Comparison of ENCODE assay signal across 7 cellular contexts in genomic region chr11:14904745-14905103, GRCh38. TPM values are rescaled to one million over a fixed set of nuclear protein-coding genes. Genes with fewer than 3 reads are reported as not detected.
DNase-seq lines count a peak whose midpoint lies in the region; ATAC-seq, FAIRE-seq and TF ChIP-seq lines count a peak whose summit lies in the region.

No MANE protein-coding gene starts in this region.

- H3K4me3 Mint-ChIP-seq in activated B cell treated with CpG ODN at 0.5 μM for 24 hours = peak overlapping the region; percentile 85

- TF ChIP-seq CTCF in activated B cell treated with CpG ODN at 0.5 μM for 24 hours (IDR thresholded peaks at IDR 0.05) = no peak
- TF ChIP-seq CTCF in cardiac fibroblast (IDR thresholded peaks at IDR 0.05; ENCODE audit: low read depth, low read length) = peak; percentile 76
- TF ChIP-seq CTCF in keratinocyte (optimal IDR thresholded peaks at IDR 0.05 in 1 of 3, IDR thresholded peaks at IDR 0.05 in 1 of 3, conservative IDR thresholded peaks at IDR 0.05 in 1 of 3; ENCODE audit: extremely low read depth in 1 of 3, insufficient read depth in 2 of 3, low read length in 3 of 3) = peak in 2 of 3 experiments; percentile 68 to 77

- peaks cover 12% of the 10 kb centered on the region for H3K27me3 ChIP-seq in keratinocyte (ENCODE audit: control insufficient read depth, extremely low read depth, insufficient read depth, low read length)

- no peaks in the 10 kb centered on the region for H3K27me3 Mint-ChIP-seq in activated B cell treated with CpG ODN at 0.5 μM for 24 hours

- POLR2A ChIA-PET in activated B cell treated with CpG ODN at 0.5 μM for 24 hours (lab: Charles Lee) = interaction anchor here (0.8 to 5.2 kb wide), 3 partner anchors 10 to 15 kb away, joined by 3 to 58 read pairs (median 5); partner anchors contain the start of gene CYP2R1

- peak overlapping the region; percentile 59 for H3K27ac Mint-ChIP-seq in activated B cell treated with CpG ODN at 0.5 μM for 24 hours

- intact Hi-C loops in activated B cell treated with CpG ODN at 0.5 μM for 24 hours (cut with micrococcal nuclease) = loop anchor here (1.0 to 5.0 kb wide), 8 partner anchors 13 to 1834 kb away; partner anchors contain the start of genes C11orf58, FAR1 and PSMA1

- H3K9me1 ChIP-seq in keratinocyte (ENCODE audit: control insufficient read depth, extremely low read depth, insufficient read depth, low read length) = no peaks in the 10 kb centered on the region

- dilution Hi-C loops in keratinocyte (cut with MboI; ENCODE audit: extremely low pct_ligation_motif_present, low sequenced_read_pairs) = no loop called here

- H3K4me2 ChIP-seq in keratinocyte (ENCODE audit: control insufficient read depth, extremely low read depth, insufficient read depth, low read depth, low read length) = no peak overlapping the region

- CTCF ChIA-PET in activated B cell treated with CpG ODN at 0.5 μM for 24 hours (lab: Charles Lee) = interaction anchor here (0.7 to 8.4 kb wide), 6 partner anchors 10 to 371 kb away, joined by 4 to 202 read pairs (median 18); partner anchors contain the start of gene CYP2R1

- no peaks in the 10 kb centered on the region for H3K9me3 Mint-ChIP-seq in activated B cell treated with CpG ODN at 0.5 μM for 24 hours

- FAIRE-seq in keratinocyte (lab: Jason Lieb, UNC) = no peak

- peaks cover 3% of the 10 kb centered on the region for H3K4me1 ChIP-seq in keratinocyte (ENCODE audit: control insufficient read depth, extremely low read depth, insufficient read depth, low read length)

- no peak overlapping the region for H2AFZ ChIP-seq in keratinocyte (ENCODE audit: control insufficient read depth, low read length)

- H3K36me3 ChIP-seq in keratinocyte (ENCODE audit: control insufficient read depth in 2 of 2, extremely low read depth in 1 of 2, insufficient read depth in 2 of 2, low read length in 2 of 2) = no peaks in the 10 kb centered on the region

- H3K9ac ChIP-seq in keratinocyte (ENCODE audit: control insufficient read depth, extremely low read depth, insufficient read depth, low read length) = no peak overlapping the region

- no peaks in the 10 kb centered on the region for H3K79me2 ChIP-seq in keratinocyte (ENCODE audit: control insufficient read depth, insufficient read depth, low read length)

- DNase-seq in activated B cell treated with CpG ODN at 0.5 μM for 24 hours = peak; percentile 73
- DNase-seq in cardiac fibroblast (ENCODE audit: low read depth in 2 of 2) = peak; percentile 65 to 76
- no peak for DNase-seq in keratinocyte (ENCODE audit: low read depth, low spot score)
- DNase-seq in stimulated activated CD4-positive, alpha-beta T cell treated with anti-CD3 and anti-CD28 coated beads, Interleukin-15, amount 100 ng/mL, for 24 hours = peak; percentile 88
- no peak for DNase-seq in DMS 273 (lab: John Stamatoyannopoulos, UW; ENCODE audit: unreplicated experiment)

- H3K4me1 Mint-ChIP-seq in activated B cell treated with CpG ODN at 0.5 μM for 24 hours = peaks cover 45% of the 10 kb centered on the region

- no peaks in the 10 kb centered on the region for H4K20me1 ChIP-seq in keratinocyte (ENCODE audit: control insufficient read depth, extremely low read depth, insufficient read depth, low read length)

- H3K36me3 Mint-ChIP-seq in activated B cell treated with CpG ODN at 0.5 μM for 24 hours (ENCODE audit: low read depth) = peaks cover 2% of the 10 kb centered on the region

- H3K27ac ChIP-seq in keratinocyte (ENCODE audit: control insufficient read depth, insufficient read depth, low read length) = no peak overlapping the region

- ATAC-seq in GM19025 (IDR thresholded peaks at IDR 0.05; ENCODE audit: low read depth, unreplicated experiment) (peak; percentile 37), HG03432 (IDR thresholded peaks at IDR 0.05; ENCODE audit: unreplicated experiment) (peak; percentile 61), activated B cell treated with CpG ODN at 0.5 μM for 24 hours (ENCODE audit: low read depth) (peak; percentile 22)

- no peaks in the 10 kb centered on the region for H3K9me3 ChIP-seq in keratinocyte (ENCODE audit: control insufficient read depth, low read depth, low read length)

- H3K4me3 ChIP-seq in cardiac fibroblast (replicated peaks in 1 of 2; ENCODE audit: low read depth in 2 of 2, low read length in 2 of 2) (peak overlapping the region; percentile 51 to 58), keratinocyte (ENCODE audit: control insufficient read depth in 2 of 3, extremely low read depth in 1 of 3, insufficient read depth in 2 of 3, low read depth in 1 of 3, low read length in 3 of 3) (no peak overlapping the region)

RNA-seq across cellular contexts. Expression of gene CYP2R1, which starts 12.7 kb away (rescaled TPM):
- total RNA-seq in activated B cell treated with CpG ODN at 0.5 μM for 24 hours = 20.1 and 22.0 TPM in 2 replicates
- polyA plus RNA-seq in keratinocyte = 6.5 to 15.5 TPM (median 14.4 TPM) in 3 replicates
- 8.6 TPM for polyA plus RNA-seq in keratinocyte (2011; ENCODE audit: low read depth)
- polyA plus RNA-seq in keratinocyte (2011; cell fraction: cytosol; rRNA removed) = 5.7 and 13.2 TPM in 2 replicates
- 28.1 and 28.5 TPM in 2 replicates for polyA plus RNA-seq in keratinocyte (2011; cell fraction: nucleus; rRNA removed)
- polyA plus RNA-seq in keratinocyte (2012; ENCODE audit: low replicate concordance) = 12.6 and 34.1 TPM in 2 replicates
- polyA minus RNA-seq in keratinocyte = 0.62 to 12.6 TPM (median 7.1 TPM) in 3 replicates
- 3.8 TPM for polyA minus RNA-seq in keratinocyte (2011; cell fraction: cytosol; rRNA and poly(A)+ RNA removed)
- 5.0 and 8.5 TPM in 2 replicates for polyA minus RNA-seq in keratinocyte (2011; cell fraction: nucleus; rRNA and poly(A)+ RNA removed)

Comparison
In these comparisons a context has a peak if more than half of its experiments do, and no peak if none do; other contexts are left out.
1. DNase-seq: peak in activated B cell treated with CpG ODN at 0.5 μM for 24 hours (single experiment), cardiac fibroblast (2 of 2) and stimulated activated CD4-positive, alpha-beta T cell treated with anti-CD3 and anti-CD28 coated beads, Interleukin-15, amount 100 ng/mL, for 24 hours (single experiment); none in keratinocyte (single experiment) and DMS 273 (single experiment).
2. H3K4me3 ChIP-seq: peak in cardiac fibroblast (2 of 2); none in keratinocyte (0 of 3).
3. Peak in every context shown above with its lines, with median percentiles within 50 percentile points of each other: ATAC-seq.